12 cellular contexts compared by ENCODE assay signal in genomic region chr1:59880001-59880400, GRCh38.
"Had no signal": no experiment of that assay in that cellular context is flagged by ENCODE, and none has a peak within 500 bp of the region (broad histone marks: within the 10 kb centered on the region; RNA-seq: fewer than 3 reads in every experiment).

No MANE protein-coding gene starts in this region.

- H3K36me3 ChIP-seq: adrenal gland, breast epithelium, gastrocnemius medialis, heart left ventricle, prostate gland, suprapubic skin, transverse colon had no signal

- H3K9me3 ChIP-seq: adrenal gland, gastrocnemius medialis, prostate gland, suprapubic skin, transverse colon had no signal

- H3K4me3 ChIP-seq: adrenal gland, breast epithelium, gastrocnemius medialis, heart left ventricle, lung, prostate gland, suprapubic skin, transverse colon had no signal

- DNase-seq: activated gamma-delta T cell; effector memory CD8-positive, alpha-beta T cell; occipital lobe had no signal

- H3K27me3 ChIP-seq: adrenal gland, breast epithelium, gastrocnemius medialis, heart left ventricle, suprapubic skin, transverse colon had no signal

- H3K27ac ChIP-seq: adrenal gland, breast epithelium, epithelial cell of prostate, gastrocnemius medialis, heart left ventricle, prostate gland, suprapubic skin had no signal

- H3K4me1 ChIP-seq: adrenal gland, breast epithelium, prostate gland, suprapubic skin had no signal

- ATAC-seq: effector memory CD8-positive, alpha-beta T cell had no signal
